ENCODE assay signal across 32 cellular contexts in the genomic region with DNA sequence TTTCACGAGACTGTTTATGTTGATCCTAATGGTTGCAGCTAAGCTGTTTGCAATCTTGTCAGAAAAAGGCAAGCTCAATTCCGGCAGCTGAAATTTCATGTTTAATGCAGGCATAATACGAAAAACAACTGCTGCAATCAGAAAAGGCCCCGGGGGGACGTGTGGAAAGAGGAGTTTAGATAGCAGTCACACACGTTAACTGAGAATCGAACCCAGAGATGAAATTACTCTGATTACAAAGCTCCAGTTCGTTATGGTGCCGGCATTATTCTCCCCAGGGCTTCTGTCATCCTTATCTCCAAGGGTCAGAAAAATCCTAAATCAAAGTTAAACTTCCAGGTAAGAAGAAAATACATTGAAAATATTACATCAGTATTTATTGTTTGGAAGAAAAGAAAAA.
"Had no signal": no experiment of that assay in that cellular context is flagged by ENCODE, and none has a peak within 500 bp of the region (broad histone marks: within the 10 kb centered on the region; RNA-seq: fewer than 3 reads in every experiment).

No MANE protein-coding gene starts in this region.

- H3K4me2 ChIP-seq: KMS-11 had no signal

- H3K27ac ChIP-seq: KMS-11 had no signal

- H3K27me3 ChIP-seq: MG63 had no signal

- H3K9ac ChIP-seq: KMS-11 had no signal

- H3K36me3 ChIP-seq: MG63 had no signal

- H3K4me3 ChIP-seq: MG63 had no signal

- H3K9me3 ChIP-seq: MG63 had no signal

- DNase-seq: Karpas-422, Kasumi-1, MG63, MM.1S, MV-4-11, NCI-H1048, NCI-H1092, NCI-H1105, NCI-H1105 treated with DMSO at 0.1 percent for 48 hours, NCI-H1417, NCI-H1417 treated with DMSO at 0.1 percent for 48 hours, NCI-H1436, NCI-H1436 treated with DMSO at 0.1 percent for 48 hours, NCI-H146, NCI-H1694, NCI-H1694 treated with DMSO at 0.1 percent for 48 hours, NCI-H187, NCI-H187 treated with DMSO at 0.1 percent for 48 hours, NCI-H1930, NCI-H2029, NCI-H2029 treated with DMSO at 0.1 percent for 48 hours, NCI-H2081, NCI-H2081 treated with DMSO at 0.1 percent for 48 hours, NCI-H2107, NCI-H2171, NCI-H2227 treated with DMSO at 0.1 percent for 48 hours, NCI-H226, NCI-H345, NCI-H446, NCI-H446 treated with DMSO at 0.1 percent for 48 hours, NCI-H510A had no signal
